In genomic region chr9:99445377-99445891, GRCh38 we compare ENCODE assay signal across 10 cellular contexts.
A peak's percentile ranks its signal among the peaks of the same experiment; 100 is the strongest.
DNase-seq lines count a peak whose midpoint lies in the region; ATAC-seq and TF ChIP-seq lines count a peak whose summit lies in the region.
"Had no signal": no experiment of that assay in that cellular context is flagged by ENCODE, and none has a peak within 500 bp of the region (broad histone marks: within the 10 kb centered on the region; RNA-seq: fewer than 3 reads in every experiment).

No MANE protein-coding gene starts in this region.

- no peak overlapping the region for H3K4me3 ChIP-seq in AG04450 (ENCODE audit: low read depth, low read length)
- no peak overlapping the region for H3K4me3 ChIP-seq in epithelial cell of esophagus (ENCODE audit: low read length)
- no peak overlapping the region for H3K4me3 ChIP-seq in OCI-LY7 (ENCODE audit: low read depth, low read length, poor library complexity, severe bottlenecking)

- BruUV-seq in OCI-LY7 (replicated peaks; lab: Mats Ljungman, UMichigan), result no TSS peak

- intact Hi-C loops in OCI-LY7 (cut with micrococcal nuclease; ENCODE audit: unreplicated experiment), result no loop called here

- no peaks in the 10 kb centered on the region for H3K27me3 ChIP-seq in AG04450 (ENCODE audit: control insufficient read depth, insufficient read depth, low read length)

- DNase-seq in AG04450 (ENCODE audit: low read depth, low spot score) (peak; percentile 61), NCI-H1694 (lab: John Stamatoyannopoulos, UW) (peak; percentile 38), epithelial cell of esophagus (ENCODE audit: low read depth) (peak; percentile 94), lung microvascular endothelial cell (ENCODE audit: low read depth in 2 of 2) (peak; percentile 9 to 62), OCI-LY7 (ENCODE audit: low spot score) (no peak), NOMO-1 treated with DMSO at 0.1 percent for 48 hours (lab: John Stamatoyannopoulos, UW; ENCODE audit: unreplicated experiment) (no peak)
- DNase-seq in activated naive CD4-positive, alpha-beta T cell (lab: John Stamatoyannopoulos, UW), result no peak
- DNase-seq: activated CD4-positive, alpha-beta T cell treated with anti-CD3 and anti-CD28 coated beads, Interleukin-2, amount 50 U/mL, for 4 hours; CD4-positive, CD25-positive, alpha-beta regulatory T cell had no signal

- no peaks in the 10 kb centered on the region for H3K9me2 ChIP-seq in OCI-LY7 (ENCODE audit: insufficient read depth, low read length)

- no peaks in the 10 kb centered on the region for H4K20me1 ChIP-seq in OCI-LY7 (ENCODE audit: insufficient read depth, low read length)

- no peak overlapping the region for H3K27ac ChIP-seq in AG04450 (ENCODE audit: low read depth, low read length)
- H3K27ac ChIP-seq in OCI-LY7 (ENCODE audit: low read depth, low read length, poor library complexity, severe bottlenecking), result no peak overlapping the region

- no peak overlapping the region for H3K4me2 ChIP-seq in OCI-LY7 (ENCODE audit: low read length)

- no peaks in the 10 kb centered on the region for H3K4me1 ChIP-seq in OCI-LY7 (ENCODE audit: insufficient read depth, low read length, poor library complexity, severe bottlenecking)

- H3K36me3 ChIP-seq in OCI-LY7 (ENCODE audit: insufficient read depth, low read length), result no peaks in the 10 kb centered on the region

- no peak overlapping the region for H2AFZ ChIP-seq in OCI-LY7 (ENCODE audit: low read length)

- POLR2A ChIA-PET in AG04450 (lab: Yijun Ruan, JAX), result interaction anchor here (0.9 to 1.5 kb wide), 2 partner anchors 67 to 92 kb away, joined by 3 read pairs; no protein-coding TSS in a partner anchor
- POLR2A ChIA-PET in OCI-LY7 (lab: Charles Lee), result no interaction called here

- TF ChIP-seq CTCF in AG04450 (IDR thresholded peaks at IDR 0.05; ENCODE audit: low read depth, low read length) (no peak), epithelial cell of esophagus (IDR thresholded peaks at IDR 0.05; ENCODE audit: insufficient read depth, low read depth, low read length, missing control alignments) (no peak), OCI-LY7 (conservative IDR thresholded peaks at IDR 0.05; ENCODE audit: low read length) (no peak)

- CTCF ChIA-PET in AG04450 (lab: Charles Lee) (no interaction called here), OCI-LY7 (lab: Charles Lee; ENCODE audit: unreplicated experiment) (no interaction called here)

- no peaks in the 10 kb centered on the region for H3K9me3 ChIP-seq in AG04450 (ENCODE audit: control insufficient read depth, insufficient read depth, low read length)
- H3K9me3 ChIP-seq in OCI-LY7 (ENCODE audit: low read length), result no peaks in the 10 kb centered on the region

- ATAC-seq in GM21737 (IDR thresholded peaks at IDR 0.05; ENCODE audit: unreplicated experiment), result no peak

- no peaks in the 10 kb centered on the region for H3K79me2 ChIP-seq in OCI-LY7 (ENCODE audit: insufficient read depth, low read depth, low read length)

Comparison
In these comparisons a context has a peak if more than half of its experiments do, and no peak if none do; other contexts are left out.
1. DNase-seq: peak in AG04450 (single experiment), NCI-H1694 (single experiment), epithelial cell of esophagus (single experiment) and lung microvascular endothelial cell (2 of 2); none in OCI-LY7 (single experiment), activated naive CD4-positive, alpha-beta T cell (0 of 4) and NOMO-1 treated with DMSO at 0.1 percent for 48 hours (single experiment).